In genomic region chrX:149962859-149963757, GRCh38 we compare ENCODE assay signal across 1 cellular context.
TF ChIP-seq lines count a peak whose summit lies in the region.

No MANE protein-coding gene starts in this region.

TF ChIP-seq in IMR-90, 13 proteins besides CTCF, POLR2A, EP300 and RAD21 (continued from another document):
- TF ChIP-seq RCOR1 (IDR thresholded peaks at IDR 0.05; ENCODE audit: insufficient replicate concordance, low read length) (no peak), RFX5 (IDR thresholded peaks at IDR 0.05; ENCODE audit: low read depth, low read length) (no peak), FOS (IDR thresholded peaks at IDR 0.05; ENCODE audit: low read depth, low read length) (no peak), ELK1 (IDR thresholded peaks at IDR 0.05; ENCODE audit: borderline replicate concordance, low read depth, low read length) (no peak), USF2 (IDR thresholded peaks at IDR 0.05; ENCODE audit: low read depth, low read length) (no peak), BHLHE40 (IDR thresholded peaks at IDR 0.05; ENCODE audit: low read depth, low read length) (peak; percentile 33; the same call in 1 of the 2 replicates)
